13 cellular contexts compared by ENCODE assay signal in the genomic region with DNA sequence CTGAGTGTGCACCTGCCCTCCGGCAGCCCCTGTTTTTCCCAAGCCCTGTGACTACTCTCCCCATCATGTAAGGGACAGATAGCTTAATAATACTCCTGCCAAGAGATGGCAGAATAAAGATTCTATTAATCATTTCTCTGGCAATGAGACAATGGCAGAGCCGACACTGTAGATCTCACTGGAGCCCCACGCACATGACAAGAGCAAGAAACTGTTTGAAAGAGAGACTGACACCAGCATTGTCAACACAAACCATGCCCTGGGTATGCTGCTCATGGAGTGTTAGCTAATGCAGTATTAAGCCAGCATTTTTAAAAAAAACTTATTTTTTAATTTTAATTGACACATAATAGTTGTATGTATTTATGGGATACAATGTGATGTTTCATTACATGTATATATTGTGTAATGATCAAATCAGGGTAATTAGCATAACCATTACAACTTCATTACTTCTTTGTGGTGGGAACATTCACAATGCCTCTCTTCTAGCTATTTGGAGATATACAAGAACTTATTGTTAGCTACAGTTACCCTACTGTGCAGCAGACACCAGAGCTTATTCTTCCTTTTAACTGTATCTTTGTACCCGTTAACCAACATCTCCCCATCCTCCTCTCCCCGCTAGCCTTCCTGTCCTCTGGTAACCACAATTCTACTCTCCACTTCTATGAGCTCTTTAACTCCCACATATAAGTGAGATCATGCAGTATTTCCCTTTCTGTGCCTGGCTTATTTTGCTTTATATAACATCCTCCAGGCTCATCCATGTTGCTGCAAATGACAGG. TPM values are rescaled to one million over a fixed set of nuclear protein-coding genes. Genes with fewer than 3 reads are reported as not detected.
DNase-seq lines count a peak whose midpoint lies in the region; TF ChIP-seq lines count a peak whose summit lies in the region.
"Had no signal": no experiment of that assay in that cellular context is flagged by ENCODE, and none has a peak within 500 bp of the region (broad histone marks: within the 10 kb centered on the region; RNA-seq: fewer than 3 reads in every experiment).

No MANE protein-coding gene starts in this region.

- H3K36me3 Mint-ChIP-seq in activated CD4-positive, alpha-beta memory T cell treated with anti-CD3 and anti-CD28 coated beads for 36 hours: no peaks in the 10 kb centered on the region
- no peaks in the 10 kb centered on the region for H3K36me3 Mint-ChIP-seq in endothelial cell (ENCODE audit: low read depth, unreplicated experiment)
- no peaks in the 10 kb centered on the region for H3K36me3 Mint-ChIP-seq in mesothelial cell of epicardium

- peak overlapping the region; percentile 39 for H3K27ac Mint-ChIP-seq in activated CD4-positive, alpha-beta memory T cell treated with anti-CD3 and anti-CD28 coated beads for 36 hours
- H3K27ac Mint-ChIP-seq in endothelial cell (ENCODE audit: unreplicated experiment): no peak overlapping the region
- H3K27ac Mint-ChIP-seq in mesothelial cell of epicardium: no peak overlapping the region

- DNase-seq in AML-193 (lab: John Stamatoyannopoulos, UW): peak; percentile 86
- DNase-seq in KBM-7: peak; percentile 88
- no peak for DNase-seq in activated CD4-positive, alpha-beta memory T cell treated with anti-CD3 and anti-CD28 coated beads for 36 hours
- DNase-seq in globus pallidus (ENCODE audit: low spot score): peak; percentile 87
- no peak for DNase-seq in activated CD4-positive, CD25-positive, alpha-beta regulatory T cell treated with anti-CD3 and anti-CD28 coated beads, Interleukin-2, amount 50 U/mL, for 72 hours
- DNase-seq in EL: no peak
- DNase-seq in endothelial cell (ENCODE audit: low spot score): no peak
- DNase-seq in mesothelial cell of epicardium (ENCODE audit: low spot score in 2 of 2, unreplicated experiment in 2 of 2): no peak
- DNase-seq: activated CD4-positive, alpha-beta T cell treated with anti-CD3 and anti-CD28 coated beads for 4 hours; heart left ventricle; NCI-H1048; NCI-H524; stimulated activated CD4-positive, alpha-beta T cell treated with anti-CD3 and anti-CD28 coated beads, Interleukin-12 subunit alpha, Interleukin-12 subunit beta, amount 100 ng/mL, for 4 hours had no signal

- POLR2A ChIA-PET in activated CD4-positive, alpha-beta memory T cell treated with anti-CD3 and anti-CD28 coated beads for 36 hours (lab: Charles Lee): interaction anchor here (1.0 to 1.1 kb wide), 2 partner anchors 91 to 219 kb away, joined by 3 read pairs; a partner anchor contains a TSS

- peaks cover 93% of the 10 kb centered on the region for H3K4me1 Mint-ChIP-seq in activated CD4-positive, alpha-beta memory T cell treated with anti-CD3 and anti-CD28 coated beads for 36 hours (ENCODE audit: low read depth)
- peaks cover 5% of the 10 kb centered on the region for H3K4me1 Mint-ChIP-seq in endothelial cell (ENCODE audit: unreplicated experiment)
- peaks cover 25% of the 10 kb centered on the region for H3K4me1 Mint-ChIP-seq in mesothelial cell of epicardium

- TF ChIP-seq CTCF in endothelial cell (IDR thresholded peaks at IDR 0.05; ENCODE audit: unreplicated experiment): no peak
- TF ChIP-seq CTCF in mesothelial cell of epicardium (IDR thresholded peaks at IDR 0.05; ENCODE audit: unreplicated experiment): no peak

- no peaks in the 10 kb centered on the region for H3K27me3 Mint-ChIP-seq in activated CD4-positive, alpha-beta memory T cell treated with anti-CD3 and anti-CD28 coated beads for 36 hours
- H3K27me3 Mint-ChIP-seq in endothelial cell (ENCODE audit: unreplicated experiment): peaks cover 1% of the 10 kb centered on the region
- peaks cover 1% of the 10 kb centered on the region for H3K27me3 Mint-ChIP-seq in mesothelial cell of epicardium (ENCODE audit: low read depth)

- in situ Hi-C loops in KBM-7 (cut with MboI; ENCODE audit: low pct_unique_long_range_greater_than_20kb, low sequenced_read_pairs): no loop called here

- intact Hi-C loops in activated CD4-positive, alpha-beta memory T cell treated with anti-CD3 and anti-CD28 coated beads for 36 hours (cut with micrococcal nuclease): no loop called here

- H3K9me3 Mint-ChIP-seq in activated CD4-positive, alpha-beta memory T cell treated with anti-CD3 and anti-CD28 coated beads for 36 hours: no peaks in the 10 kb centered on the region
- no peaks in the 10 kb centered on the region for H3K9me3 Mint-ChIP-seq in endothelial cell (ENCODE audit: unreplicated experiment)
- peaks cover 22% of the 10 kb centered on the region for H3K9me3 Mint-ChIP-seq in mesothelial cell of epicardium

- CTCF ChIA-PET in activated CD4-positive, alpha-beta memory T cell treated with anti-CD3 and anti-CD28 coated beads for 36 hours (lab: Charles Lee): interaction anchor here (0.7 to 3.2 kb wide), 8 partner anchors 10 to 119 kb away, joined by 3 to 18 read pairs (median 4); no protein-coding TSS in a partner anchor

- H3K4me3 Mint-ChIP-seq in activated CD4-positive, alpha-beta memory T cell treated with anti-CD3 and anti-CD28 coated beads for 36 hours: no peak overlapping the region
- H3K4me3 Mint-ChIP-seq in endothelial cell (ENCODE audit: unreplicated experiment) (no peak overlapping the region), mesothelial cell of epicardium (no peak overlapping the region)

RNA-seq across cellular contexts. Expression of a gene that starts 31.5 kb away (rescaled TPM):
- total RNA-seq in activated CD4-positive, alpha-beta memory T cell treated with anti-CD3 and anti-CD28 coated beads for 36 hours: 100 to 1,000 TPM; 159 to 161 TPM
- 14.8 TPM for total RNA-seq in endothelial cell (ENCODE audit: unreplicated experiment)
- total RNA-seq in mesothelial cell of epicardium: 41.8 to 44.7 TPM (median 42.7 TPM) in 3 replicates

Comparison
In these comparisons a context has a peak if more than half of its experiments do, and no peak if none do; other contexts are left out.
1. DNase-seq: peak in AML-193 (2 of 2), KBM-7 (single experiment) and globus pallidus (single experiment); none in activated CD4-positive, alpha-beta memory T cell treated with anti-CD3 and anti-CD28 coated beads for 36 hours (single experiment), activated CD4-positive, CD25-positive, alpha-beta regulatory T cell treated with anti-CD3 and anti-CD28 coated beads, Interleukin-2, amount 50 U/mL, for 72 hours (single experiment), EL (single experiment), endothelial cell (single experiment) and mesothelial cell of epicardium (0 of 2).